Comparison of ENCODE assay signal across 9 cellular contexts in the genomic region with DNA sequence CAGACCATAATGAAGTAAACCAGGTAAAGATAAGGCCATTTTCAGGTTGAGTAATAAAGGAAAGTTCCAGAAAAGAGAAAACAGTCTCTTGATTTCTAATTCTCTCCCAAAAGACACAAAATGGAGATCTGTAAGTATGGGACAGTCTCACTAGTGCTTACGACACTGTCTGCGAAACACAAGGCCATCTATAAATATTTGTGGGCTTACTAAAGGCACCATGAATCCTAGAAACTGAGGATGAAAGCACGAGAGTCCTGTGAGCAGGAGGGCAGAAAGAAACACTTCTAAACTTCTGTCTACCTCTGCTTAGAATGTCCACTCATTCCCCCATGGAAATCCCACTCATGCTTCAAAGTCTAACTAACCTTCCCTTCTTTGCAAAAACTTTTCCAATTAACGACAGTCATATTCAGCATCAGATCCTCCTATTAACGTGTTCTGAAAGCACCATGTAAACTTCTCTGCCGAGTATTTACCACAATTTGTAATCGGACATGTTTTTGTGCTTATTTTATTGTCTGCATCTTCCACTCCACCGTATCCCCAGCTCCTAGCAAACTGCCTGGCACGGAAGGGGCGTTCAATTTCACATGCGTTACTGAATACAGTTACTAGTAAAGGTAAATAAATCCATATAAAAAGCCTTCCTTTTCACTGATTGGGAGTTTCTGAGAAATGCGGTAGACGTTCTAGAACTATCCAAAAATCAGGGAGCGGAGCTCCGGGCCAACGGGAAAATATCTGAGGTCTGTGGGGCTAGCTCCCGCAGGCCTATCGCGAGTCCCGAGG. TPM values are rescaled to one million over a fixed set of nuclear protein-coding genes. Genes with fewer than 3 reads are reported as not detected.
DNase-seq lines count a peak whose midpoint lies in the region; ATAC-seq and TF ChIP-seq lines count a peak whose summit lies in the region.
"Had no signal": no experiment of that assay in that cellular context is flagged by ENCODE, and none has a peak within 500 bp of the region (broad histone marks: within the 10 kb centered on the region; RNA-seq: fewer than 3 reads in every experiment).

No MANE protein-coding gene starts in this region.

- H2AFZ ChIP-seq in OCI-LY3 (ENCODE audit: low read depth, low read length), result peak overlapping the region; percentile 67; the same call in 1 of the 2 replicates

- TF ChIP-seq CTCF in OCI-LY3 (IDR thresholded peaks at IDR 0.05; ENCODE audit: low read depth, low read length), result no peak

- peak overlapping the region; percentile 69 for H3K27ac ChIP-seq in OCI-LY3 (ENCODE audit: low read length)
- peak overlapping the region; percentile 85 for H3K27ac ChIP-seq in skeletal muscle tissue (ENCODE audit: low read depth, low read length)

- DNase-seq in AG08395 (ENCODE audit: low spot score) (peak; percentile 9), fibroblast of peridontal ligament (ENCODE audit: extremely low read depth) (peak; percentile 38), NCI-H2196 treated with DMSO at 0.1 percent for 48 hours (lab: John Stamatoyannopoulos, UW; ENCODE audit: unreplicated experiment) (no peak), SKM-1 treated with dmso at 0.1 percent for 144 hours (lab: John Stamatoyannopoulos, UW; ENCODE audit: unreplicated experiment) (no peak)
- DNase-seq in central memory CD4-positive, alpha-beta T cell, result no peak

- ATAC-seq in GM19438 (IDR thresholded peaks at IDR 0.05; ENCODE audit: low read depth, unreplicated experiment), result peak; percentile 5

- peak overlapping the region; percentile 93 for H3K4me2 ChIP-seq in OCI-LY3 (ENCODE audit: low read length)

- H3K9ac ChIP-seq in OCI-LY3 (ENCODE audit: low read length), result peak overlapping the region; percentile 91
- peak overlapping the region; percentile 82 to 90 (median 89) for H3K9ac ChIP-seq in skeletal muscle tissue (ENCODE audit: low read depth in 1 of 3, low read length in 3 of 3)

- peaks cover 23% of the 10 kb centered on the region for H3K79me2 ChIP-seq in OCI-LY3 (ENCODE audit: low read length)

- no peaks in the 10 kb centered on the region for H4K20me1 ChIP-seq in OCI-LY3 (ENCODE audit: insufficient read depth, low read length)

- H3K36me3 ChIP-seq in OCI-LY3 (replicated peaks; ENCODE audit: low read depth, low read length), result peaks cover 6% of the 10 kb centered on the region
- peaks cover 0 to 7% (median 3%) of the 10 kb centered on the region in 3 donors for H3K36me3 ChIP-seq in skeletal muscle tissue (ENCODE audit: control insufficient read depth in 3 of 3, insufficient read depth in 3 of 3, low read length in 3 of 3)

- H3K27me3 ChIP-seq in OCI-LY3 (ENCODE audit: low read depth, low read length), result no peaks in the 10 kb centered on the region
- no peaks in the 10 kb centered on the region for H3K27me3 ChIP-seq in skeletal muscle tissue (ENCODE audit: control insufficient read depth in 3 of 3, insufficient read depth in 3 of 3, low read length in 3 of 3)

- H3K4me1 ChIP-seq in OCI-LY3 (ENCODE audit: low read length) (peaks cover 7% of the 10 kb centered on the region), skeletal muscle tissue (ENCODE audit: control insufficient read depth in 3 of 3, insufficient read depth in 3 of 3, low read length in 3 of 3) (peaks cover 2 to 6% (median 5%) of the 10 kb centered on the region in 3 donors)

- H3K4me3 ChIP-seq in OCI-LY3 (ENCODE audit: low read length), result peak overlapping the region; percentile 99
- peak overlapping the region; percentile 76 to 87 (median 82) for H3K4me3 ChIP-seq in skeletal muscle tissue (ENCODE audit: low read length in 3 of 3)

- H3K9me3 ChIP-seq in OCI-LY3 (ENCODE audit: insufficient read depth, low read length) (no peaks in the 10 kb centered on the region), skeletal muscle tissue (ENCODE audit: control insufficient read depth in 3 of 3, low read length in 3 of 3) (no peaks in the 10 kb centered on the region)

RNA-seq across cellular contexts. Expression of gene PSMD10, which starts 0.7 kb away (rescaled TPM):
- 57.9 TPM for total RNA-seq in skeletal muscle tissue

RNA-seq across cellular contexts. Expression of gene ATG4A, which starts 0.9 kb away (rescaled TPM):
- total RNA-seq in skeletal muscle tissue, result 18.3 TPM

RNA-seq across cellular contexts. Expression of gene VSIG1, which starts 45.8 kb away (rescaled TPM):
- total RNA-seq in skeletal muscle tissue, result not detected
- total RNA-seq: neural crest cell had no signal

Comparison
In these comparisons a context has a peak if more than half of its experiments do, and no peak if none do; other contexts are left out.
1. DNase-seq: peak in AG08395 (single experiment) and fibroblast of peridontal ligament (single experiment); none in NCI-H2196 treated with DMSO at 0.1 percent for 48 hours (single experiment), central memory CD4-positive, alpha-beta T cell (single experiment) and SKM-1 treated with dmso at 0.1 percent for 144 hours (single experiment).